ENCODE assay signal across 29 cellular contexts in genomic region chr5:40599676-40600075, GRCh38.
"Had no signal": no experiment of that assay in that cellular context is flagged by ENCODE, and none has a peak within 500 bp of the region (broad histone marks: within the 10 kb centered on the region; RNA-seq: fewer than 3 reads in every experiment).

No MANE protein-coding gene starts in this region.

- ATAC-seq: effector memory CD8-positive, alpha-beta T cell; gastroesophageal sphincter; heart left ventricle; left cardiac atrium; sciatic nerve; stimulated activated memory B cell treated with anti-CD40 and anti-IgM and Interleukin-4, amounts not matched to agents 10 μg/mL and 1 μg/mL and 100 μg/mL, for 72 hours; upper lobe of right lung had no signal

- H3K9me3 ChIP-seq: adrenal gland, ascending aorta, esophagus squamous epithelium, gastroesophageal sphincter, heart left ventricle, SK-N-SH, thoracic aorta, upper lobe of right lung had no signal

- H3K36me3 Mint-ChIP-seq: activated naive CD4-positive, alpha-beta T cell treated with anti-CD3 and anti-CD28 coated beads, Interleukin-2, amount 50 U/mL, for 24 hours; stimulated activated memory B cell treated with anti-CD40 and anti-IgM and Interleukin-4, amounts not matched to agents 10 μg/mL and 1 μg/mL and 100 μg/mL, for 72 hours had no signal

- DNase-seq: activated CD4-positive, alpha-beta T cell treated with anti-CD3 and anti-CD28 coated beads for 1 hour; activated CD4-positive, alpha-beta T cell treated with anti-CD3 and anti-CD28 coated beads, Interleukin-2, amount 50 U/mL, for 1 hour; activated CD8-positive, alpha-beta memory T cell treated with anti-CD3 and anti-CD28 coated beads for 24 hours; activated CD8-positive, alpha-beta memory T cell treated with anti-CD3 and anti-CD28 coated beads, Interleukin-2, amount 50 U/mL, for 48 hours; activated effector memory CD4-positive, alpha-beta T cell treated with anti-CD3 and anti-CD28 coated beads, Interleukin-2, amount 50 U/mL, for 16 hours; activated T-cell treated with anti-CD3 and anti-CD28 coated beads, Interleukin-2, amount 50 U/mL, for 48 hours; adrenal gland; brain microvascular endothelial cell; dorsolateral prefrontal cortex; effector memory CD8-positive, alpha-beta T cell; esophagus squamous epithelium; heart left ventricle; left cardiac atrium; naive B cell; occipital lobe; SK-N-SH; small intestine; stimulated activated CD4-positive, alpha-beta T cell treated with anti-CD3 and anti-CD28 coated beads, Interleukin-2, amount 100 ng/mL, for 24 hours; upper lobe of right lung had no signal

- H3K27me3 ChIP-seq: adrenal gland, ascending aorta, brain microvascular endothelial cell, gastroesophageal sphincter, heart left ventricle, upper lobe of right lung had no signal

- H3K9me3 Mint-ChIP-seq: activated naive CD4-positive, alpha-beta T cell treated with anti-CD3 and anti-CD28 coated beads, Interleukin-2, amount 50 U/mL, for 24 hours; central memory CD8-positive, alpha-beta T cell; effector memory CD8-positive, alpha-beta T cell; neural crest cell; T-helper 2 cell treated with Interferon-gamma antibody and Interleukin-4, amounts not matched to agents 5 μg/mL and 100 μg/mL, for 36 hours had no signal

- H3K4me3 Mint-ChIP-seq: activated naive CD4-positive, alpha-beta T cell treated with anti-CD3 and anti-CD28 coated beads, Interleukin-2, amount 50 U/mL, for 24 hours; central memory CD8-positive, alpha-beta T cell; effector memory CD8-positive, alpha-beta T cell; neural crest cell; stimulated activated memory B cell treated with anti-CD40 and anti-IgM and Interleukin-4, amounts not matched to agents 10 μg/mL and 1 μg/mL and 100 μg/mL, for 72 hours; T-helper 2 cell treated with Interferon-gamma antibody and Interleukin-4, amounts not matched to agents 5 μg/mL and 100 μg/mL, for 36 hours had no signal

- H3K36me3 ChIP-seq: adrenal gland, ascending aorta, brain microvascular endothelial cell, esophagus squamous epithelium, gastroesophageal sphincter, heart left ventricle, thoracic aorta, upper lobe of right lung had no signal

- H3K4me1 Mint-ChIP-seq: neural crest cell had no signal

- H3K27me3 Mint-ChIP-seq: activated naive CD4-positive, alpha-beta T cell treated with anti-CD3 and anti-CD28 coated beads, Interleukin-2, amount 50 U/mL, for 24 hours; central memory CD8-positive, alpha-beta T cell; effector memory CD8-positive, alpha-beta T cell; stimulated activated memory B cell treated with anti-CD40 and anti-IgM and Interleukin-4, amounts not matched to agents 10 μg/mL and 1 μg/mL and 100 μg/mL, for 72 hours had no signal

- H3K4me1 ChIP-seq: adrenal gland, ascending aorta, gastroesophageal sphincter, heart left ventricle, upper lobe of right lung had no signal

- H3K4me3 ChIP-seq: adrenal gland, ascending aorta, dorsolateral prefrontal cortex, esophagus squamous epithelium, gastroesophageal sphincter, heart left ventricle, thoracic aorta, upper lobe of right lung had no signal

- H3K27ac Mint-ChIP-seq: activated naive CD4-positive, alpha-beta T cell treated with anti-CD3 and anti-CD28 coated beads, Interleukin-2, amount 50 U/mL, for 24 hours; stimulated activated memory B cell treated with anti-CD40 and anti-IgM and Interleukin-4, amounts not matched to agents 10 μg/mL and 1 μg/mL and 100 μg/mL, for 72 hours; T-helper 2 cell treated with Interferon-gamma antibody and Interleukin-4, amounts not matched to agents 5 μg/mL and 100 μg/mL, for 36 hours had no signal

- H3K27ac ChIP-seq: adrenal gland, ascending aorta, brain microvascular endothelial cell, dorsolateral prefrontal cortex, esophagus squamous epithelium, gastroesophageal sphincter, heart left ventricle, thoracic aorta, upper lobe of right lung, VCaP had no signal
